ENCODE assay signal across 1 cellular context in genomic region chr4:185888676-185889075, GRCh38.
TF ChIP-seq lines count a peak whose summit lies in the region.

No MANE protein-coding gene starts in this region.

TF ChIP-seq in H1, 55 proteins besides CTCF, POLR2A, EP300 and RAD21 (continued from another document):
- TF ChIP-seq CHD7 (IDR thresholded peaks at IDR 0.05; ENCODE audit: insufficient replicate concordance, low read length) (no peak), KDM1A (IDR thresholded peaks at IDR 0.05; ENCODE audit: borderline replicate concordance, low read length) (no peak), CHD1 (IDR thresholded peaks at IDR 0.05; ENCODE audit: low read depth, low read length) (no peak), KDM5A (IDR thresholded peaks at IDR 0.05; ENCODE audit: low read length) (no peak), YY1 (IDR thresholded peaks at IDR 0.05; ENCODE audit: low read depth, low read length) (no peak)
